ENCODE assay signal across 9 cellular contexts in genomic region chr17:78883533-78884131, GRCh38. TPM values are rescaled to one million over a fixed set of nuclear protein-coding genes. Genes with fewer than 3 reads are reported as not detected.
DNase-seq lines count a peak whose midpoint lies in the region; ATAC-seq, FAIRE-seq and TF ChIP-seq lines count a peak whose summit lies in the region.
"Had no signal": no experiment of that assay in that cellular context is flagged by ENCODE, and none has a peak within 500 bp of the region (broad histone marks: within the 10 kb centered on the region; RNA-seq: fewer than 3 reads in every experiment).

No MANE protein-coding gene starts in this region.

- peak; percentile 75 for DNase-seq in AG04449 (ENCODE audit: low read depth, low spot score)
- DNase-seq in HTR-8/SVneo (ENCODE audit: insufficient read length, low spot score) = peak; percentile 95
- peak; percentile 71 for DNase-seq in SK-N-DZ (ENCODE audit: low spot score)
- DNase-seq in esophagus squamous epithelium (lab: John Stamatoyannopoulos, UW) = no peak
- DNase-seq in mucosa of gallbladder (ENCODE audit: low spot score) = peak; percentile 80
- DNase-seq in type B pancreatic cell (ENCODE audit: extremely low spot score, unreplicated experiment) = peak; percentile 79

- TF ChIP-seq CTCF in AG04449 (IDR thresholded peaks at IDR 0.05; ENCODE audit: insufficient read depth, low read length, missing control alignments) = no peak
- TF ChIP-seq CTCF in esophagus squamous epithelium (IDR thresholded peaks at IDR 0.05) = no peak
- TF ChIP-seq CTCF in type B pancreatic cell (conservative IDR thresholded peaks at IDR 0.05) = no peak

- no peaks in the 10 kb centered on the region for H3K9me3 Mint-ChIP-seq in type B pancreatic cell
- H3K9me3 Mint-ChIP-seq: activated naive CD4-positive, alpha-beta T cell treated with anti-CD3 and anti-CD28 coated beads, Interleukin-2, amount 50 U/mL, for 72 hours had no signal

- no peaks in the 10 kb centered on the region for H3K27me3 Mint-ChIP-seq in type B pancreatic cell

- H3K4me3 ChIP-seq in AG04449 (ENCODE audit: low read depth, low read length) = peak overlapping the region; percentile 44
- peak overlapping the region in 3 of 4 donors; percentile 16 to 55 (median 29) for H3K4me3 ChIP-seq in esophagus squamous epithelium

- peaks cover 38 to 86% (median 60%) of the 10 kb centered on the region in 3 donors for H3K4me1 ChIP-seq in esophagus squamous epithelium

- H3K36me3 Mint-ChIP-seq in type B pancreatic cell = peaks cover 8% of the 10 kb centered on the region
- H3K36me3 Mint-ChIP-seq: activated naive CD4-positive, alpha-beta T cell treated with anti-CD3 and anti-CD28 coated beads, Interleukin-2, amount 50 U/mL, for 72 hours had no signal

- 11 to 15% methylated on average over 9 to 12 of the region's 24 CpGs for WGBS in esophagus squamous epithelium, 2 donors

- no peak for FAIRE-seq in HTR-8/SVneo (lab: Jason Lieb, UNC)

- POLR2A ChIA-PET in AG04449 (lab: Yijun Ruan, JAX) = interaction anchor here (0.7 to 1.7 kb wide), 5 partner anchors 21 to 55 kb away, joined by 3 to 7 read pairs (median 5); no protein-coding TSS in a partner anchor

- peak overlapping the region; percentile 81 for H3K4me3 Mint-ChIP-seq in type B pancreatic cell

- CTCF ChIA-PET in AG04449 (lab: Yijun Ruan, JAX) = interaction anchor here (2.2 to 6.4 kb wide), 3 partner anchors 18 to 87 kb away, joined by 5 to 26 read pairs (median 15); no protein-coding TSS in a partner anchor

- H3K27me3 ChIP-seq in esophagus squamous epithelium = no peaks in the 10 kb centered on the region

- H3K27ac ChIP-seq in esophagus squamous epithelium = peak overlapping the region; percentile 78 to 96 (median 92)

- TF ChIP-seq POLR2A in esophagus squamous epithelium (IDR thresholded peaks at IDR 0.05) = peak in 2 of 4 donors; percentile 36 to 59

- H3K27ac Mint-ChIP-seq in type B pancreatic cell = peak overlapping the region; percentile 97

- no peaks in the 10 kb centered on the region for H3K9me3 ChIP-seq in esophagus squamous epithelium

- ATAC-seq in GM21576 (IDR thresholded peaks at IDR 0.05; ENCODE audit: unreplicated experiment) (no peak), HG03097 (IDR thresholded peaks at IDR 0.05; ENCODE audit: low FRiP score, unreplicated experiment) (no peak)

- intact Hi-C loops in esophagus squamous epithelium (cut with DNase I) = no loop called here

- H3K36me3 ChIP-seq in esophagus squamous epithelium = no peaks in the 10 kb centered on the region

- peaks cover 50% of the 10 kb centered on the region for H3K4me1 Mint-ChIP-seq in type B pancreatic cell (ENCODE audit: unreplicated experiment)

RNA-seq across cellular contexts. Expression of gene CEP295NL, which starts 19.4 kb away (rescaled TPM):
- not detected in 2 replicates for polyA plus RNA-seq in SK-N-DZ (2014; cell fraction: cytosol; rRNA removed)
- polyA plus RNA-seq in SK-N-DZ (2014; cell fraction: nucleus; rRNA removed) = 0.36 TPM in 1 of 2 replicates, not detected in the other
- total RNA-seq in esophagus squamous epithelium (1 to 10 TPM in 2 of 4 donors, under 1 TPM in 2; 0.42 to 6.9 (median 1.1) TPM), mucosa of gallbladder (5.2 TPM), type B pancreatic cell (ENCODE audit: low replicate concordance) (3.8 and 4.4 TPM in 2 replicates)

RNA-seq across cellular contexts. Expression of gene TIMP2, which starts 41.6 kb away (rescaled TPM):
- 82.7 and 89.1 TPM in 2 replicates for polyA plus RNA-seq in SK-N-DZ (2014; cell fraction: cytosol; rRNA removed)
- polyA plus RNA-seq in SK-N-DZ (2014; cell fraction: nucleus; rRNA removed) = 32.9 and 40.2 TPM in 2 replicates
- 100 to 1,000 TPM in 1 of 4 donors, 10 to 100 TPM in 2, 1 to 10 TPM in 1; 6.1 to 154 (median 28.2) TPM for total RNA-seq in esophagus squamous epithelium
- 377 TPM for total RNA-seq in mucosa of gallbladder
- 125 and 192 TPM in 2 replicates for total RNA-seq in type B pancreatic cell (ENCODE audit: low replicate concordance)

RNA-seq across cellular contexts. Expression of gene USP36, which starts 43.0 kb away (rescaled TPM):
- 29.6 and 34.0 TPM in 2 replicates for polyA plus RNA-seq in SK-N-DZ (2014; cell fraction: cytosol; rRNA removed)
- 62.2 and 84.2 TPM in 2 replicates for polyA plus RNA-seq in SK-N-DZ (2014; cell fraction: nucleus; rRNA removed)
- total RNA-seq in esophagus squamous epithelium (10 to 100 TPM; 13.2 to 38.9 (median 22.4) TPM), mucosa of gallbladder (41.8 TPM), type B pancreatic cell (ENCODE audit: low replicate concordance) (53.4 and 58.6 TPM in 2 replicates)
